Comparison of ENCODE assay signal across 21 cellular contexts in the genomic region with DNA sequence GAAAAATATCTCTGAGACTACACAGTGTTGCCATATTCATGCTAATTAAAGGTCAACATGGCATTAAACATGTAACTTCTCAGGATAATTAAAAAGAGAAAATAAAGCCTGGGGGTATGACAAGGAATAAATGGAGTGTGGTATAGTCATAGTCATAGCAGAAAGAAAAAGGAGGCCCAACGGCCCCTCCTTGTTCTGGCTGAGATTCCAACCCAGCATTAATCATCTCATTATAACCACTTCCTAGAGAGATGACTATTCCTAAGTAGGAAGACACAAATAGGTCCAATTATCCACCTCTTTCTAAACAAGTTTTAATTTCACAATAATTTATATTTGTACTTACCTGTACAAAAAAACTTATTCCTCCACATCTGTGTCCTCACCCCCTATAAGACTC.
DNase-seq lines count a peak whose midpoint lies in the region; ATAC-seq and TF ChIP-seq lines count a peak whose summit lies in the region.
"Had no signal": no experiment of that assay in that cellular context is flagged by ENCODE, and none has a peak within 500 bp of the region (broad histone marks: within the 10 kb centered on the region; RNA-seq: fewer than 3 reads in every experiment).

No MANE protein-coding gene starts in this region.

- no peak for TF ChIP-seq EP300 in SK-N-SH (IDR thresholded peaks at IDR 0.05; ENCODE audit: borderline replicate concordance in 1 of 2, low read depth in 1 of 2, low read length in 1 of 2)

- no peak overlapping the region for H3K27ac ChIP-seq in SK-N-SH (ENCODE audit: low read depth in 2 of 2, low read length in 1 of 2)
- no peak overlapping the region for H3K27ac ChIP-seq in WERI-Rb-1
- H3K27ac ChIP-seq: 22Rv1, GM23248, SJSA1 had no signal

- no peaks in the 10 kb centered on the region for H3K36me3 ChIP-seq in SK-N-SH (replicated peaks in 1 of 2; ENCODE audit: control insufficient read depth in 1 of 2, insufficient read depth in 2 of 2, low read length in 1 of 2)
- H3K36me3 ChIP-seq in WERI-Rb-1: no peaks in the 10 kb centered on the region
- H3K36me3 ChIP-seq: BE2C, SJSA1 had no signal

- intact Hi-C loops in posterior vena cava (cut with DNase I): no loop called here

- WGBS in SK-N-SH (ENCODE audit: low lambda C conversion rate): 4% methylated on average over 1 of the region's 1 CpG

- H4K20me1 ChIP-seq in SK-N-SH (ENCODE audit: insufficient read depth): no peaks in the 10 kb centered on the region

- CTCF ChIA-PET in SK-N-SH (lab: Yijun Ruan, JAX): interaction anchor here (1.4 kb wide), 1 partner anchor 15 kb away, joined by 5 read pairs; no protein-coding TSS in a partner anchor

- H3K4me2 ChIP-seq in SK-N-SH: no peak overlapping the region

- H3K79me2 ChIP-seq in SK-N-SH (ENCODE audit: insufficient read depth): no peaks in the 10 kb centered on the region

- no peak for TF ChIP-seq RAD21 in SK-N-SH (IDR thresholded peaks at IDR 0.05; ENCODE audit: low read length)

- no peaks in the 10 kb centered on the region for H3K9me2 ChIP-seq in SK-N-SH

- H3K4me3 ChIP-seq in SK-N-SH (ENCODE audit: low read depth in 2 of 2, low read length in 1 of 2) (no peak overlapping the region), WERI-Rb-1 (ENCODE audit: low read depth, low read length) (no peak overlapping the region)
- H3K4me3 ChIP-seq: GM12878, GM23248, SJSA1 had no signal

- H3F3A ChIP-seq in SK-N-SH (replicated peaks; ENCODE audit: insufficient read depth): no peaks in the 10 kb centered on the region

- H3K9me3 ChIP-seq in SK-N-SH (no peaks in the 10 kb centered on the region), WERI-Rb-1 (ENCODE audit: severe bottlenecking) (no peaks in the 10 kb centered on the region)
- H3K9me3 ChIP-seq: BE2C, SJSA1 had no signal

- no peaks in the 10 kb centered on the region for H3K4me1 ChIP-seq in SK-N-SH (ENCODE audit: control insufficient read depth in 1 of 2, insufficient read depth in 2 of 2, low read depth in 1 of 2, low read length in 1 of 2)
- H3K4me1 ChIP-seq: BE2C, SJSA1 had no signal

- H3K9ac ChIP-seq in SK-N-SH: no peak overlapping the region
- H3K9ac ChIP-seq: GM23248 had no signal

- POLR2A ChIA-PET in SK-N-SH (lab: Yijun Ruan, JAX): no interaction called here

- TF ChIP-seq CTCF in SK-N-SH (IDR thresholded peaks at IDR 0.05) (no peak), WERI-Rb-1 (IDR thresholded peaks at IDR 0.05; ENCODE audit: low read depth, low read length) (no peak)

- DNase-seq in SK-N-SH: no peak
- peak; percentile 45 for DNase-seq in amniotic epithelial cell (ENCODE audit: low read depth)
- DNase-seq in fibroblast of peridontal ligament (ENCODE audit: extremely low read depth): peak; percentile 31
- DNase-seq in renal cortical epithelial cell (ENCODE audit: low read depth): peak; percentile 34
- DNase-seq in WERI-Rb-1: no peak
- no peak for DNase-seq in posterior vena cava (ENCODE audit: low spot score)
- DNase-seq: BE2C; CD4-positive, alpha-beta memory T cell; DMS79 treated with DMSO at 0.1 percent for 48 hours; GDM1; GM23248; KBM-7; NCI-H1048; NCI-H2107; NCI-H226; OCI-M1 had no signal

- ATAC-seq in SK-N-SH treated with all-trans-retinoic acid at 6 μM for 48 hours (peak; percentile 53; the same call in 1 of the 3 replicates), GM21447 (IDR thresholded peaks at IDR 0.05; ENCODE audit: unreplicated experiment) (no peak)
- ATAC-seq: GM12878 had no signal

- no peaks in the 10 kb centered on the region for H3K27me3 ChIP-seq in SK-N-SH (ENCODE audit: insufficient read depth)
- H3K27me3 ChIP-seq in WERI-Rb-1 (ENCODE audit: insufficient read depth, low read depth, severe bottlenecking): no peaks in the 10 kb centered on the region
- H3K27me3 ChIP-seq: BE2C, SJSA1 had no signal

- no peak overlapping the region for H2AFZ ChIP-seq in SK-N-SH (ENCODE audit: low read depth)
- H2AFZ ChIP-seq: GM23248 had no signal

TF ChIP-seq in SK-N-SH treated with all-trans-retinoic acid at 6 μM for 48 hours, 23 proteins besides CTCF, POLR2A, EP300 and RAD21 (continues in another document):
- TF ChIP-seq ZFP30 (CRISPR knock-in tag; IDR thresholded peaks at IDR 0.05) (no peak), ARNTL (CRISPR knock-in tag; IDR thresholded peaks at IDR 0.05; ENCODE audit: borderline replicate concordance, low read depth) (no peak), TCF4 (CRISPR knock-in tag; IDR thresholded peaks at IDR 0.05; ENCODE audit: borderline replicate concordance) (no peak), CSDC2 (CRISPR knock-in tag; IDR thresholded peaks at IDR 0.05) (no peak)
- TF ChIP-seq, protein P1, sequence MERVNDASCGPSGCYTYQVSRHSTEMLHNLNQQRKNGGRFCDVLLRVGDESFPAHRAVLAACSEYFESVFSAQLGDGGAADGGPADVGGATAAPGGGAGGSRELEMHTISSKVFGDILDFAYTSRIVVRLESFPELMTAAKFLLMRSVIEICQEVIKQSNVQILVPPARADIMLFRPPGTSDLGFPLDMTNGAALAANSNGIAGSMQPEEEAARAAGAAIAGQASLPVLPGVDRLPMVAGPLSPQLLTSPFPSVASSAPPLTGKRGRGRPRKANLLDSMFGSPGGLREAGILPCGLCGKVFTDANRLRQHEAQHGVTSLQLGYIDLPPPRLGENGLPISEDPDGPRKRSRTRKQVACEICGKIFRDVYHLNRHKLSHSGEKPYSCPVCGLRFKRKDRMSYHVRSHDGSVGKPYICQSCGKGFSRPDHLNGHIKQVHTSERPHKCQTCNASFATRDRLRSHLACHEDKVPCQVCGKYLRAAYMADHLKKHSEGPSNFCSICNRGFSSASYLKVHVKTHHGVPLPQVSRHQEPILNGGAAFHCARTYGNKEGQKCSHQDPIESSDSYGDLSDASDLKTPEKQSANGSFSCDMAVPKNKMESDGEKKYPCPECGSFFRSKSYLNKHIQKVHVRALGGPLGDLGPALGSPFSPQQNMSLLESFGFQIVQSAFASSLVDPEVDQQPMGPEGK (CRISPR knock-in tag; IDR thresholded peaks at IDR 0.05; ENCODE audit: borderline replicate concordance): no peak
- TF ChIP-seq, protein P2, sequence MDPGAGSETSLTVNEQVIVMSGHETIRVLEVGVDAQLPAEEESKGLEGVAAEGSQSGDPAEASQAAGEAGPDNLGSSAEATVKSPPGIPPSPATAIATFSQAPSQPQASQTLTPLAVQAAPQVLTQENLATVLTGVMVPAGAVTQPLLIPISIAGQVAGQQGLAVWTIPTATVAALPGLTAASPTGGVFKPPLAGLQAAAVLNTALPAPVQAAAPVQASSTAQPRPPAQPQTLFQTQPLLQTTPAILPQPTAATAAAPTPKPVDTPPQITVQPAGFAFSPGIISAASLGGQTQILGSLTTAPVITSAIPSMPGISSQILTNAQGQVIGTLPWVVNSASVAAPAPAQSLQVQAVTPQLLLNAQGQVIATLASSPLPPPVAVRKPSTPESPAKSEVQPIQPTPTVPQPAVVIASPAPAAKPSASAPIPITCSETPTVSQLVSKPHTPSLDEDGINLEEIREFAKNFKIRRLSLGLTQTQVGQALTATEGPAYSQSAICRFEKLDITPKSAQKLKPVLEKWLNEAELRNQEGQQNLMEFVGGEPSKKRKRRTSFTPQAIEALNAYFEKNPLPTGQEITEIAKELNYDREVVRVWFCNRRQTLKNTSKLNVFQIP (CRISPR knock-in tag; IDR thresholded peaks at IDR 0.05; ENCODE audit: borderline replicate concordance, low read depth): no peak

TF ChIP-seq in SK-N-SH, 30 proteins besides CTCF, POLR2A, EP300 and RAD21:
- TF ChIP-seq NRF1 (IDR thresholded peaks at IDR 0.05; ENCODE audit: low read depth, low read length) (no peak), POLR2AphosphoS5 (IDR thresholded peaks at IDR 0.05; ENCODE audit: low read depth, low read length) (no peak), MEF2A (IDR thresholded peaks at IDR 0.05; ENCODE audit: borderline replicate concordance, low read depth) (no peak), FOXM1 (IDR thresholded peaks at IDR 0.05; ENCODE audit: low read depth) (no peak), SIN3A (IDR thresholded peaks at IDR 0.05; ENCODE audit: borderline replicate concordance, low read depth, low read length) (no peak), SMC3 (IDR thresholded peaks at IDR 0.05; ENCODE audit: low read depth, low read length) (no peak), ELF1 (IDR thresholded peaks at IDR 0.05) (no peak), YY1 (IDR thresholded peaks at IDR 0.05; ENCODE audit: low read depth) (no peak), JUND (IDR thresholded peaks at IDR 0.05) (no peak)
- TF ChIP-seq, protein P3, sequence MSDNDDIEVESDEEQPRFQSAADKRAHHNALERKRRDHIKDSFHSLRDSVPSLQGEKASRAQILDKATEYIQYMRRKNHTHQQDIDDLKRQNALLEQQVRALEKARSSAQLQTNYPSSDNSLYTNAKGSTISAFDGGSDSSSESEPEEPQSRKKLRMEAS (IDR thresholded peaks at IDR 0.05; ENCODE audit: low read depth): no peak
- TF ChIP-seq, protein P4, sequence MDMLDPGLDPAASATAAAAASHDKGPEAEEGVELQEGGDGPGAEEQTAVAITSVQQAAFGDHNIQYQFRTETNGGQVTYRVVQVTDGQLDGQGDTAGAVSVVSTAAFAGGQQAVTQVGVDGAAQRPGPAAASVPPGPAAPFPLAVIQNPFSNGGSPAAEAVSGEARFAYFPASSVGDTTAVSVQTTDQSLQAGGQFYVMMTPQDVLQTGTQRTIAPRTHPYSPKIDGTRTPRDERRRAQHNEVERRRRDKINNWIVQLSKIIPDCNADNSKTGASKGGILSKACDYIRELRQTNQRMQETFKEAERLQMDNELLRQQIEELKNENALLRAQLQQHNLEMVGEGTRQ (IDR thresholded peaks at IDR 0.05; ENCODE audit: borderline replicate concordance, low read depth, low read length): no peak

Comparison
In these comparisons a context has a peak if more than half of its experiments do, and no peak if none do; other contexts are left out.
1. DNase-seq: peak in amniotic epithelial cell (single experiment), fibroblast of peridontal ligament (single experiment) and renal cortical epithelial cell (single experiment); none in SK-N-SH (single experiment), WERI-Rb-1 (single experiment) and posterior vena cava (single experiment).